In the genomic region with DNA sequence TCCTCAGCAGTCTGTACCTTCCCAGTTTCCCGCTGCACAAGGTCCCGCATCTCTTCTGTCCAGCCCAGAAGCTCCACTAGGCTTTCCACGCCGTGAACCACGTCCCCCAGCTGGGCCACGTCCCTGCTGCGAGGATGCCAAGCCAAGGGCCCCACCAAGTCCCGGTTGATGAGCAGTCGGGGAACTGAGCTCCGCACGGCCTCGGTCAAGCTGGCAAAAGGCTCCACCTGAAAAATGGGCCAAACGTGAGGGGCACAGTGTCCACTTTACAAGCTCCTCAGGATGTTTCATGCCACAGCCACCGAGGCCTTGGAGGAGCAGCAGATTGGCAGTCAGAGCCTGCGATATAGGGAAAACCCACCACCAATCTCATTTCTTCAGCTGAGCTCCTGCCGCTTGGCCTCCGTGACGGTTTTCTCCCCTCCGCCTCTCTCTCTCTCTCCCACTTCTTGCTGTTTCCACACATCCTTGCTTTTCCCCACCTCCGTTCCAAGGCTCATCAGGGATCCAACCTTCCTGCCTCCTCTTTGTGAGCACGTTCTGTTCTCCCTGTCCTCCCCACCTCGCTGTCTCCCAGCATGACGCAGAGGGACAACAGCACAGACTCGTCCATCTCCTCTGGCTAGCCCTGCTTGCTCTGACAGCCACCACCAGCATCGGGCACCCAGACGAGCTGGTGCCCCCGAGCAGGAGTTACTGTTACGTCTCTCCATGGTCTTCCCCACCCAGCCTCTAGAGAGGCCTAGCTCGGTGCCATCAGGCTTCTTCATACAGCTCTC, we compare ENCODE assay signal across 1 cellular context.
TF ChIP-seq lines count a peak whose summit lies in the region.

No MANE protein-coding gene starts in this region.

TF ChIP-seq in HepG2, 621 proteins besides CTCF, POLR2A, EP300 and RAD21:
- no peak for TF ChIP-seq ZSCAN30 (CRISPR knock-in tag; IDR thresholded peaks at IDR 0.05)
- peak; percentile 49 for TF ChIP-seq AGO2 (optimal IDR thresholded peaks at IDR 0.05; ENCODE audit: low read depth, low read length)
